In the genomic region with DNA sequence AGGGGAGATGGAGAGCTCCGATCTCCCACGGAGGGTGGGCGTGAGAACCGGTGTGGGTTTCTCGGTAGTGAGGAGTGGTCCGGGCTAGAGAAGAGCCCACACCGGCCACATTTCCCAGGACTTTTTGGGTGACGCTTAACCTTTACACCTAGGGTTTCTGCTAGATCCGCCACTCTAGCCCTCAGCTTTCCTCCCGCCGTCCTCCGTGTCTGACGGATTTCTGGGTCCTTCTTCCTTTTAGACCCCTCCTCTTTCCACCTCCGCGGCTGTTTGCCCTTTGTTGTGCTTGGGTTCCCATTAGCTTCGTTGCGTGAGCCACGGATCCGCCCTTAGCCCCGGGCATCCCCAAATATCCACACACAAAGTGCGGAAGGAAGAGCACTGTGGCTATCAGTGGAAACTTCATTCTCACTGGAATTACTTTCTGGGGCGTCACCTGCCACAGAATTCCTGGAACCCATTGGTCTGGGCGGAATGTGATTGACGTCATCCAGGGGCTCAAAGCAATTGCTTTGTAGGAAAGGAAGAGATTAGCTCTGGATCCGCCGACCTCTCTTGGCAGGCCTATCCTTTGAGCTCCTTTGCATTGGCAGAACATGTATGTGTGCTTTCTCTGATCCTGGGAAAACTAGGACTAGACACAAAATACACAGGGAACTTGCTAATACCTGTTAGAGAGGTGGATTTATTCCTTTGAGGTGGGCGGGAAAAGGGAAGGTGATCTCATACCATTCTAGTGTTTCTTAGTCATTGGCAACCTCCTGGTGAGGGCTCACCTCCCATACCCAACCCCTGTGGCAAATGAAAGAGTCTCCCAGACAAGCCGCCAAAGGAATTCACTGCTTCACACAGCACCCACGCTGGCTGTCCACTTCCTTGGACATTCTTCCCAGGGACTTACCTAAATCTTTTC, we compare ENCODE assay signal across 2 cellular contexts.
TF ChIP-seq lines count a peak whose summit lies in the region.

No MANE protein-coding gene starts in this region.

TF ChIP-seq in SK-N-SH treated with all-trans-retinoic acid at 6 μM for 48 hours, 23 proteins besides CTCF, POLR2A, EP300 and RAD21:
- TF ChIP-seq, protein P1, sequence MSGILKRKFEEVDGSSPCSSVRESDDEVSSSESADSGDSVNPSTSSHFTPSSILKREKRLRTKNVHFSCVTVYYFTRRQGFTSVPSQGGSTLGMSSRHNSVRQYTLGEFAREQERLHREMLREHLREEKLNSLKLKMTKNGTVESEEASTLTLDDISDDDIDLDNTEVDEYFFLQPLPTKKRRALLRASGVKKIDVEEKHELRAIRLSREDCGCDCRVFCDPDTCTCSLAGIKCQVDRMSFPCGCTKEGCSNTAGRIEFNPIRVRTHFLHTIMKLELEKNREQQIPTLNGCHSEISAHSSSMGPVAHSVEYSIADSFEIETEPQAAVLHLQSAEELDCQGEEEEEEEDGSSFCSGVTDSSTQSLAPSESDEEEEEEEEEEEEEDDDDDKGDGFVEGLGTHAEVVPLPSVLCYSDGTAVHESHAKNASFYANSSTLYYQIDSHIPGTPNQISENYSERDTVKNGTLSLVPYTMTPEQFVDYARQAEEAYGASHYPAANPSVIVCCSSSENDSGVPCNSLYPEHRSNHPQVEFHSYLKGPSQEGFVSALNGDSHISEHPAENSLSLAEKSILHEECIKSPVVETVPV (CRISPR knock-in tag; IDR thresholded peaks at IDR 0.05) = no peak
- TF ChIP-seq, protein P2, sequence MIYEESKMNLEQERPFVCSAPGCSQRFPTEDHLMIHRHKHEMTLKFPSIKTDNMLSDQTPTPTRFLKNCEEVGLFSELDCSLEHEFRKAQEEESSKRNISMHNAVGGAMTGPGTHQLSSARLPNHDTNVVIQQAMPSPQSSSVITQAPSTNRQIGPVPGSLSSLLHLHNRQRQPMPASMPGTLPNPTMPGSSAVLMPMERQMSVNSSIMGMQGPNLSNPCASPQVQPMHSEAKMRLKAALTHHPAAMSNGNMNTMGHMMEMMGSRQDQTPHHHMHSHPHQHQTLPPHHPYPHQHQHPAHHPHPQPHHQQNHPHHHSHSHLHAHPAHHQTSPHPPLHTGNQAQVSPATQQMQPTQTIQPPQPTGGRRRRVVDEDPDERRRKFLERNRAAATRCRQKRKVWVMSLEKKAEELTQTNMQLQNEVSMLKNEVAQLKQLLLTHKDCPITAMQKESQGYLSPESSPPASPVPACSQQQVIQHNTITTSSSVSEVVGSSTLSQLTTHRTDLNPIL (CRISPR knock-in tag; IDR thresholded peaks at IDR 0.05; ENCODE audit: low read depth) = peak; percentile 50; the same call in 1 of the 2 replicates
- no peak for TF ChIP-seq BACH2 (CRISPR knock-in tag; IDR thresholded peaks at IDR 0.05; ENCODE audit: borderline replicate concordance)
- no peak for TF ChIP-seq ZNF565 (CRISPR knock-in tag; conservative IDR thresholded peaks at IDR 0.05; ENCODE audit: low read depth)
- TF ChIP-seq ZFP3 (CRISPR knock-in tag; IDR thresholded peaks at IDR 0.05) = no peak
- no peak for TF ChIP-seq ARNTL (CRISPR knock-in tag; IDR thresholded peaks at IDR 0.05; ENCODE audit: borderline replicate concordance, low read depth)
- TF ChIP-seq, protein P3, sequence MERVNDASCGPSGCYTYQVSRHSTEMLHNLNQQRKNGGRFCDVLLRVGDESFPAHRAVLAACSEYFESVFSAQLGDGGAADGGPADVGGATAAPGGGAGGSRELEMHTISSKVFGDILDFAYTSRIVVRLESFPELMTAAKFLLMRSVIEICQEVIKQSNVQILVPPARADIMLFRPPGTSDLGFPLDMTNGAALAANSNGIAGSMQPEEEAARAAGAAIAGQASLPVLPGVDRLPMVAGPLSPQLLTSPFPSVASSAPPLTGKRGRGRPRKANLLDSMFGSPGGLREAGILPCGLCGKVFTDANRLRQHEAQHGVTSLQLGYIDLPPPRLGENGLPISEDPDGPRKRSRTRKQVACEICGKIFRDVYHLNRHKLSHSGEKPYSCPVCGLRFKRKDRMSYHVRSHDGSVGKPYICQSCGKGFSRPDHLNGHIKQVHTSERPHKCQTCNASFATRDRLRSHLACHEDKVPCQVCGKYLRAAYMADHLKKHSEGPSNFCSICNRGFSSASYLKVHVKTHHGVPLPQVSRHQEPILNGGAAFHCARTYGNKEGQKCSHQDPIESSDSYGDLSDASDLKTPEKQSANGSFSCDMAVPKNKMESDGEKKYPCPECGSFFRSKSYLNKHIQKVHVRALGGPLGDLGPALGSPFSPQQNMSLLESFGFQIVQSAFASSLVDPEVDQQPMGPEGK (CRISPR knock-in tag; IDR thresholded peaks at IDR 0.05; ENCODE audit: borderline replicate concordance) = no peak; the same call in 1 of the 2 replicates
- TF ChIP-seq ZC3H10 (CRISPR knock-in tag; IDR thresholded peaks at IDR 0.05) = no peak
- 0 out of 2 replicates have a peak, but pooled peaks have one; percentile 19 for TF ChIP-seq CSDC2 (CRISPR knock-in tag; IDR thresholded peaks at IDR 0.05)
- TF ChIP-seq TCF4 (CRISPR knock-in tag; IDR thresholded peaks at IDR 0.05; ENCODE audit: borderline replicate concordance) = no peak
- no peak; the same call in 1 of the 2 replicates for TF ChIP-seq TOX (CRISPR knock-in tag; IDR thresholded peaks at IDR 0.05; ENCODE audit: borderline replicate concordance)
- TF ChIP-seq ESRRG (CRISPR knock-in tag; IDR thresholded peaks at IDR 0.05) = no peak

TF ChIP-seq in HepG2, 621 proteins besides CTCF, POLR2A, EP300 and RAD21 (continues in another document):
- TF ChIP-seq ATF7 (IDR thresholded peaks at IDR 0.05) = peak; percentile 87
- no peak for TF ChIP-seq ATF7 (CRISPR knock-in tag; IDR thresholded peaks at IDR 0.05)
- TF ChIP-seq SMARCE1 (IDR thresholded peaks at IDR 0.05; ENCODE audit: borderline replicate concordance) = no peak
- TF ChIP-seq, protein P4, sequence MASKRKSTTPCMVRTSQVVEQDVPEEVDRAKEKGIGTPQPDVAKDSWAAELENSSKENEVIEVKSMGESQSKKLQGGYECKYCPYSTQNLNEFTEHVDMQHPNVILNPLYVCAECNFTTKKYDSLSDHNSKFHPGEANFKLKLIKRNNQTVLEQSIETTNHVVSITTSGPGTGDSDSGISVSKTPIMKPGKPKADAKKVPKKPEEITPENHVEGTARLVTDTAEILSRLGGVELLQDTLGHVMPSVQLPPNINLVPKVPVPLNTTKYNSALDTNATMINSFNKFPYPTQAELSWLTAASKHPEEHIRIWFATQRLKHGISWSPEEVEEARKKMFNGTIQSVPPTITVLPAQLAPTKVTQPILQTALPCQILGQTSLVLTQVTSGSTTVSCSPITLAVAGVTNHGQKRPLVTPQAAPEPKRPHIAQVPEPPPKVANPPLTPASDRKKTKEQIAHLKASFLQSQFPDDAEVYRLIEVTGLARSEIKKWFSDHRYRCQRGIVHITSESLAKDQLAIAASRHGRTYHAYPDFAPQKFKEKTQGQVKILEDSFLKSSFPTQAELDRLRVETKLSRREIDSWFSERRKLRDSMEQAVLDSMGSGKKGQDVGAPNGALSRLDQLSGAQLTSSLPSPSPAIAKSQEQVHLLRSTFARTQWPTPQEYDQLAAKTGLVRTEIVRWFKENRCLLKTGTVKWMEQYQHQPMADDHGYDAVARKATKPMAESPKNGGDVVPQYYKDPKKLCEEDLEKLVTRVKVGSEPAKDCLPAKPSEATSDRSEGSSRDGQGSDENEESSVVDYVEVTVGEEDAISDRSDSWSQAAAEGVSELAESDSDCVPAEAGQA (IDR thresholded peaks at IDR 0.05; ENCODE audit: low read depth) = 0 out of 2 replicates have a peak, but pooled peaks have one; percentile 48
- TF ChIP-seq, protein P4 (CRISPR knock-in tag; IDR thresholded peaks at IDR 0.05; ENCODE audit: borderline replicate concordance) = no peak
- 0 out of 2 replicates have a peak, but pooled peaks have one; percentile 11 for TF ChIP-seq KDM5A (IDR thresholded peaks at IDR 0.05; ENCODE audit: borderline replicate concordance, low read length)
- no peak for TF ChIP-seq ZNF317 (CRISPR knock-in tag; IDR thresholded peaks at IDR 0.05)
- TF ChIP-seq ZNF121 (CRISPR knock-in tag; IDR thresholded peaks at IDR 0.05) = 0 out of 2 replicates have a peak, but pooled peaks have one; percentile 15
- TF ChIP-seq ZMYM4 (CRISPR knock-in tag; IDR thresholded peaks at IDR 0.05) = no peak
- 0 out of 2 replicates have a peak, but pooled peaks have one; percentile 20 for TF ChIP-seq HOXA3 (CRISPR knock-in tag; IDR thresholded peaks at IDR 0.05)
- TF ChIP-seq, protein P5, sequence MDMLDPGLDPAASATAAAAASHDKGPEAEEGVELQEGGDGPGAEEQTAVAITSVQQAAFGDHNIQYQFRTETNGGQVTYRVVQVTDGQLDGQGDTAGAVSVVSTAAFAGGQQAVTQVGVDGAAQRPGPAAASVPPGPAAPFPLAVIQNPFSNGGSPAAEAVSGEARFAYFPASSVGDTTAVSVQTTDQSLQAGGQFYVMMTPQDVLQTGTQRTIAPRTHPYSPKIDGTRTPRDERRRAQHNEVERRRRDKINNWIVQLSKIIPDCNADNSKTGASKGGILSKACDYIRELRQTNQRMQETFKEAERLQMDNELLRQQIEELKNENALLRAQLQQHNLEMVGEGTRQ (IDR thresholded peaks at IDR 0.05; ENCODE audit: low read depth, low read length) = no peak
- TF ChIP-seq, protein P5 (CRISPR knock-in tag; IDR thresholded peaks at IDR 0.05; ENCODE audit: borderline replicate concordance) = peak; percentile 32; the same call in 1 of the 2 replicates
- TF ChIP-seq ZNF441 (CRISPR knock-in tag; IDR thresholded peaks at IDR 0.05; ENCODE audit: borderline replicate concordance) = peak; percentile 56; the same call in 1 of the 2 replicates
- 0 out of 2 replicates have a peak, but pooled peaks have one; percentile 44 for TF ChIP-seq ATF1 (CRISPR knock-in tag; IDR thresholded peaks at IDR 0.05)
- TF ChIP-seq, protein P6, sequence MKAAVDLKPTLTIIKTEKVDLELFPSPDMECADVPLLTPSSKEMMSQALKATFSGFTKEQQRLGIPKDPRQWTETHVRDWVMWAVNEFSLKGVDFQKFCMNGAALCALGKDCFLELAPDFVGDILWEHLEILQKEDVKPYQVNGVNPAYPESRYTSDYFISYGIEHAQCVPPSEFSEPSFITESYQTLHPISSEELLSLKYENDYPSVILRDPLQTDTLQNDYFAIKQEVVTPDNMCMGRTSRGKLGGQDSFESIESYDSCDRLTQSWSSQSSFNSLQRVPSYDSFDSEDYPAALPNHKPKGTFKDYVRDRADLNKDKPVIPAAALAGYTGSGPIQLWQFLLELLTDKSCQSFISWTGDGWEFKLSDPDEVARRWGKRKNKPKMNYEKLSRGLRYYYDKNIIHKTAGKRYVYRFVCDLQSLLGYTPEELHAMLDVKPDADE (CRISPR knock-in tag; IDR thresholded peaks at IDR 0.05) = 0 out of 2 replicates have a peak, but pooled peaks have one; percentile 2
- TF ChIP-seq, protein P7, sequence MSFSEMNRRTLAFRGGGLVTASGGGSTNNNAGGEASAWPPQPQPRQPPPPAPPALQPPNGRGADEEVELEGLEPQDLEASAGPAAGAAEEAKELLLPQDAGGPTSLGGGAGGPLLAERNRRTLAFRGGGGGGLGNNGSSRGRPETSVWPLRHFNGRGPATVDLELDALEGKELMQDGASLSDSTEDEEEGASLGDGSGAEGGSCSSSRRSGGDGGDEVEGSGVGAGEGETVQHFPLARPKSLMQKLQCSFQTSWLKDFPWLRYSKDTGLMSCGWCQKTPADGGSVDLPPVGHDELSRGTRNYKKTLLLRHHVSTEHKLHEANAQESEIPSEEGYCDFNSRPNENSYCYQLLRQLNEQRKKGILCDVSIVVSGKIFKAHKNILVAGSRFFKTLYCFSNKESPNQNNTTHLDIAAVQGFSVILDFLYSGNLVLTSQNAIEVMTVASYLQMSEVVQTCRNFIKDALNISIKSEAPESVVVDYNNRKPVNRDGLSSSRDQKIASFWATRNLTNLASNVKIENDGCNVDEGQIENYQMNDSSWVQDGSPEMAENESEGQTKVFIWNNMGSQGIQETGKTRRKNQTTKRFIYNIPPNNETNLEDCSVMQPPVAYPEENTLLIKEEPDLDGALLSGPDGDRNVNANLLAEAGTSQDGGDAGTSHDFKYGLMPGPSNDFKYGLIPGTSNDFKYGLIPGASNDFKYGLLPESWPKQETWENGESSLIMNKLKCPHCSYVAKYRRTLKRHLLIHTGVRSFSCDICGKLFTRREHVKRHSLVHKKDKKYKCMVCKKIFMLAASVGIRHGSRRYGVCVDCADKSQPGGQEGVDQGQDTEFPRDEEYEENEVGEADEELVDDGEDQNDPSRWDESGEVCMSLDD (CRISPR knock-in tag; IDR thresholded peaks at IDR 0.05; ENCODE audit: borderline replicate concordance) = no peak
- TF ChIP-seq, protein P8, sequence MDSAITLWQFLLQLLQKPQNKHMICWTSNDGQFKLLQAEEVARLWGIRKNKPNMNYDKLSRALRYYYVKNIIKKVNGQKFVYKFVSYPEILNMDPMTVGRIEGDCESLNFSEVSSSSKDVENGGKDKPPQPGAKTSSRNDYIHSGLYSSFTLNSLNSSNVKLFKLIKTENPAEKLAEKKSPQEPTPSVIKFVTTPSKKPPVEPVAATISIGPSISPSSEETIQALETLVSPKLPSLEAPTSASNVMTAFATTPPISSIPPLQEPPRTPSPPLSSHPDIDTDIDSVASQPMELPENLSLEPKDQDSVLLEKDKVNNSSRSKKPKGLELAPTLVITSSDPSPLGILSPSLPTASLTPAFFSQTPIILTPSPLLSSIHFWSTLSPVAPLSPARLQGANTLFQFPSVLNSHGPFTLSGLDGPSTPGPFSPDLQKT (CRISPR knock-in tag; IDR thresholded peaks at IDR 0.05; ENCODE audit: borderline replicate concordance) = no peak
- TF ChIP-seq ZNF556 (CRISPR knock-in tag; IDR thresholded peaks at IDR 0.05; ENCODE audit: borderline replicate concordance) = 0 out of 2 replicates have a peak, but pooled peaks have one; percentile 4
- TF ChIP-seq, protein P9, sequence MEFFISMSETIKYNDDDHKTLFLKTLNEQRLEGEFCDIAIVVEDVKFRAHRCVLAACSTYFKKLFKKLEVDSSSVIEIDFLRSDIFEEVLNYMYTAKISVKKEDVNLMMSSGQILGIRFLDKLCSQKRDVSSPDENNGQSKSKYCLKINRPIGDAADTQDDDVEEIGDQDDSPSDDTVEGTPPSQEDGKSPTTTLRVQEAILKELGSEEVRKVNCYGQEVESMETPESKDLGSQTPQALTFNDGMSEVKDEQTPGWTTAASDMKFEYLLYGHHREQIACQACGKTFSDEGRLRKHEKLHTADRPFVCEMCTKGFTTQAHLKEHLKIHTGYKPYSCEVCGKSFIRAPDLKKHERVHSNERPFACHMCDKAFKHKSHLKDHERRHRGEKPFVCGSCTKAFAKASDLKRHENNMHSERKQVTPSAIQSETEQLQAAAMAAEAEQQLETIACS (CRISPR knock-in tag; IDR thresholded peaks at IDR 0.05) = no peak
- TF ChIP-seq CREB1 (IDR thresholded peaks at IDR 0.05) = peak; percentile 89
- peak; percentile 69; the same call in 1 of the 2 replicates for TF ChIP-seq CREB1 (CRISPR knock-in tag; IDR thresholded peaks at IDR 0.05)
